Comparison of ENCODE assay signal across 24 cellular contexts in the genomic region with DNA sequence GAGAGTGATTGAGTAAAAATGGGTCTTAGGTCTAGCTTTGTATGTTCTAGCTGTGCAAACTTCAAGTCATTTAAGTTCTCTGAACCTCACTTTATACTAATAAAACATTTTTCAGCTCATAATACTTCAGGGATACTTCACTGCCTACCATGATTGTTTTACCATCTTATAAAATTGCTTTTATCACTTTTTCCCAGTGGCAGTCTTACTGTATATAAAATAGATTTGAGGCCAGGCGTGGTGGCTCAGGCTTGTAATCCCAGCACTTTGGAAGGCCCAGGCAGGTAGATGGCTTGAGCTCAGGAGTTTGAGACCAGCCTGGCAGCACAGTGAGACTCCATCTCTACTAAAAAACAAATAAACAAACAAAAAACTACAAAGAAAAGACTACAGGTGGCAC. TPM values are rescaled to one million over a fixed set of nuclear protein-coding genes. Genes with fewer than 3 reads are reported as not detected.
"Had no signal": no experiment of that assay in that cellular context is flagged by ENCODE, and none has a peak within 500 bp of the region (broad histone marks: within the 10 kb centered on the region; RNA-seq: fewer than 3 reads in every experiment).

No MANE protein-coding gene starts in this region.

- H3K27ac Mint-ChIP-seq: IgD-negative memory B cell had no signal

- H3K27me3 Mint-ChIP-seq: IgD-negative memory B cell had no signal

- DNase-seq: Kasumi-1, MM.1S, NCI-H1092 treated with DMSO at 0.1 percent for 48 hours, NCI-H1436 treated with DMSO at 0.1 percent for 48 hours, NCI-H1694 treated with DMSO at 0.1 percent for 48 hours, NCI-H1930, NCI-H2081, NCI-H2107, NCI-H2227 treated with DMSO at 0.1 percent for 48 hours, NCI-H510A, NCI-H524 treated with DMSO at 0.1 percent for 48 hours, NCI-H69, NCI-H774, PC-3, SHP77 had no signal

- H3K4me2 ChIP-seq: KMS-11 had no signal

- H3K4me1 Mint-ChIP-seq: IgD-negative memory B cell had no signal

- H3K4me3 Mint-ChIP-seq: IgD-negative memory B cell had no signal

- H3K9ac ChIP-seq: KMS-11 had no signal

- H3K4me3 ChIP-seq: K562 had no signal

- H3K9me3 Mint-ChIP-seq: IgD-negative memory B cell had no signal

- H3K36me3 Mint-ChIP-seq: IgD-negative memory B cell had no signal

- H3K27ac ChIP-seq: KMS-11, RWPE1 had no signal

- ATAC-seq: K562, Panc1, PC-3, SK-N-SH treated with all-trans-retinoic acid at 6 μM for 48 hours had no signal

RNA-seq across cellular contexts. Expression of gene FGL2, which starts 17.4 kb away (rescaled TPM):
- total RNA-seq: HT-29, M059J, PC-3, SK-MEL-5 had no signal
- polyA plus RNA-seq: K562 had no signal

RNA-seq across cellular contexts. Expression of gene CCDC146, which starts 59.8 kb away (rescaled TPM):
- total RNA-seq: HT-29 had no signal
